ENCODE assay signal across 11 cellular contexts in genomic region chr16:13331918-13332317, GRCh38.
DNase-seq lines count a peak whose midpoint lies in the region; ATAC-seq, FAIRE-seq and TF ChIP-seq lines count a peak whose summit lies in the region.
"Had no signal": no experiment of that assay in that cellular context is flagged by ENCODE, and none has a peak within 500 bp of the region (broad histone marks: within the 10 kb centered on the region; RNA-seq: fewer than 3 reads in every experiment).

No MANE protein-coding gene starts in this region.

- in situ Hi-C loops in GM12878 (cut with MboI): no loop called here

- H3K36me3 ChIP-seq in GM23338 (ENCODE audit: insufficient read depth) (no peaks in the 10 kb centered on the region), GM12878 (ENCODE audit: control insufficient read depth in 2 of 2, insufficient read depth in 2 of 2, low read length in 1 of 2) (no peaks in the 10 kb centered on the region), hepatocyte (replicated peaks; ENCODE audit: insufficient read depth, low read depth) (no peaks in the 10 kb centered on the region)
- H3K36me3 ChIP-seq: HAP-1 had no signal

- no peak for TF ChIP-seq POLR2A in GM12878 (IDR thresholded peaks at IDR 0.05; ENCODE audit: low read depth, low read length)

- intact Hi-C loops in GM12878 (cut with micrococcal nuclease; ENCODE audit: unreplicated experiment): no loop called here
- intact Hi-C loops in activated CD4-positive, alpha-beta memory T cell treated with anti-CD3 and anti-CD28 coated beads for 36 hours (cut with micrococcal nuclease): no loop called here

- H3K4me2 ChIP-seq in GM23338: 0 out of 2 replicates have a peak overlapping the region, but pooled peaks have one; percentile 36
- no peak overlapping the region for H3K4me2 ChIP-seq in GM12878 (ENCODE audit: control insufficient read depth, insufficient read depth)
- no peak overlapping the region for H3K4me2 ChIP-seq in hepatocyte

- POLR2A ChIA-PET in GM12878 (lab: Charles Lee): no interaction called here
- POLR2A ChIA-PET in activated CD4-positive, alpha-beta memory T cell treated with anti-CD3 and anti-CD28 coated beads for 36 hours (lab: Charles Lee): no interaction called here

- H3K4me3 Mint-ChIP-seq in GM23338: no peak overlapping the region; the same call in 2 of the 3 replicates
- no peak overlapping the region for H3K4me3 Mint-ChIP-seq in activated CD4-positive, alpha-beta memory T cell treated with anti-CD3 and anti-CD28 coated beads for 36 hours

- DNase-seq in GM23338 (ENCODE audit: low spot score) (no peak), GM12878 (ENCODE audit: low read depth, low spot score) (no peak), hepatocyte (ENCODE audit: low spot score) (no peak), cerebellar cortex (ENCODE audit: low spot score) (no peak), NCI-H2227 (lab: John Stamatoyannopoulos, UW; ENCODE audit: unreplicated experiment) (no peak)
- DNase-seq in activated CD4-positive, alpha-beta memory T cell treated with anti-CD3 and anti-CD28 coated beads for 36 hours: no peak
- DNase-seq: Calu3, NCI-H1436 treated with DMSO at 0.1 percent for 48 hours had no signal

- no peak overlapping the region for H2AFZ ChIP-seq in GM23338
- H2AFZ ChIP-seq in GM12878 (ENCODE audit: control insufficient read depth, low read depth, low read length): no peak overlapping the region
- no peak overlapping the region for H2AFZ ChIP-seq in hepatocyte

- H3K4me3 ChIP-seq in GM23338 (no peak overlapping the region), GM12878 (no peak overlapping the region), hepatocyte (no peak overlapping the region)
- H3K4me3 ChIP-seq: HAP-1 had no signal

- H3K27ac Mint-ChIP-seq in GM23338: no peak overlapping the region
- H3K27ac Mint-ChIP-seq in activated CD4-positive, alpha-beta memory T cell treated with anti-CD3 and anti-CD28 coated beads for 36 hours: no peak overlapping the region

- TF ChIP-seq RAD21 in GM12878 (IDR thresholded peaks at IDR 0.05; ENCODE audit: insufficient read depth, low read depth, low read length): 0 out of 2 replicates have a peak, but pooled peaks have one; percentile 16

- H4K20me1 ChIP-seq in GM23338 (replicated peaks; ENCODE audit: insufficient read depth): no peaks in the 10 kb centered on the region
- H4K20me1 ChIP-seq in GM12878 (ENCODE audit: control insufficient read depth, insufficient read depth): no peaks in the 10 kb centered on the region
- no peaks in the 10 kb centered on the region for H4K20me1 ChIP-seq in hepatocyte (ENCODE audit: insufficient read depth, poor library complexity, severe bottlenecking)

- no peaks in the 10 kb centered on the region for H3K27me3 ChIP-seq in GM23338 (ENCODE audit: insufficient read depth)
- H3K27me3 ChIP-seq in GM12878 (replicated peaks in 1 of 2; ENCODE audit: control insufficient read depth in 2 of 2, insufficient read depth in 2 of 2, low read length in 1 of 2): no peaks in the 10 kb centered on the region
- H3K27me3 ChIP-seq in hepatocyte: no peaks in the 10 kb centered on the region

- H3K27ac ChIP-seq in C4-2B (no peak overlapping the region), GM23338 (ENCODE audit: low read depth) (no peak overlapping the region), GM12878 (ENCODE audit: control insufficient read depth, insufficient read depth) (no peak overlapping the region), hepatocyte (no peak overlapping the region)

- WGBS in GM12878 (ENCODE audit: insufficient coverage, insufficient replicate concordance, low lambda C conversion rate, missing lambda C conversion rate): 85% methylated on average over 2 of the region's 2 CpGs
- 88% methylated on average over 2 of the region's 2 CpGs for WGBS in hepatocyte (ENCODE audit: low lambda C conversion rate, missing lambda C conversion rate)

- peaks cover 18% of the 10 kb centered on the region for H3K36me3 Mint-ChIP-seq in GM23338 (ENCODE audit: low read depth)
- no peaks in the 10 kb centered on the region for H3K36me3 Mint-ChIP-seq in activated CD4-positive, alpha-beta memory T cell treated with anti-CD3 and anti-CD28 coated beads for 36 hours

- no TSS peak for BruUV-seq in GM12878 (replicated peaks; lab: Mats Ljungman, UMichigan)

- H3K79me2 ChIP-seq in GM23338 (replicated peaks; ENCODE audit: insufficient read depth): no peaks in the 10 kb centered on the region
- H3K79me2 ChIP-seq in GM12878 (ENCODE audit: control insufficient read depth, insufficient read depth, low read length): no peaks in the 10 kb centered on the region
- H3K79me2 ChIP-seq in hepatocyte: no peaks in the 10 kb centered on the region

- FAIRE-seq in GM12878 (lab: Jason Lieb, UNC): no peak

- peak; percentile 24 for TF ChIP-seq CTCF in C4-2B (conservative IDR thresholded peaks at IDR 0.05)
- TF ChIP-seq CTCF in GM23338 (conservative IDR thresholded peaks at IDR 0.05; ENCODE audit: low read depth in 2 of 2): peak; percentile 43 to 52
- peak in 1 of 3 experiments; percentile 9; a peak in 1 of 6 replicates for TF ChIP-seq CTCF in GM12878 (IDR thresholded peaks at IDR 0.05 in 2 of 3, conservative IDR thresholded peaks at IDR 0.05 in 1 of 3; ENCODE audit: control insufficient read depth in 2 of 3, extremely low read depth in 1 of 3, insufficient read depth in 1 of 3, low read depth in 3 of 3, low read length in 3 of 3)
- TF ChIP-seq CTCF in hepatocyte (IDR thresholded peaks at IDR 0.05; ENCODE audit: poor library complexity): peak; percentile 6

- H3K9me3 Mint-ChIP-seq in GM23338: no peaks in the 10 kb centered on the region; the same call in 2 of the 3 replicates
- H3K9me3 Mint-ChIP-seq in activated CD4-positive, alpha-beta memory T cell treated with anti-CD3 and anti-CD28 coated beads for 36 hours: no peaks in the 10 kb centered on the region

- SMC1A ChIA-PET in GM12878 (lab: Charles Lee; ENCODE audit: uncharacterized antibody, unreplicated experiment): no interaction called here

- CTCF ChIA-PET in GM12878 (lab: Yijun Ruan, JAX): interaction anchor here (0.8 kb wide), 1 partner anchor 8 kb away, joined by 3 read pairs; no protein-coding TSS in a partner anchor
- CTCF ChIA-PET in activated CD4-positive, alpha-beta memory T cell treated with anti-CD3 and anti-CD28 coated beads for 36 hours (lab: Charles Lee): no interaction called here

- H3K27me3 Mint-ChIP-seq in GM23338 (ENCODE audit: insufficient read depth, low read depth, poor library complexity): peaks cover 2% of the 10 kb centered on the region
- no peaks in the 10 kb centered on the region for H3K27me3 Mint-ChIP-seq in activated CD4-positive, alpha-beta memory T cell treated with anti-CD3 and anti-CD28 coated beads for 36 hours

- no peak overlapping the region for H3K9ac ChIP-seq in GM12878 (ENCODE audit: control insufficient read depth, insufficient read depth, low read length)

- H3K4me1 ChIP-seq in GM23338 (ENCODE audit: insufficient read depth): peaks cover 20% of the 10 kb centered on the region
- peaks cover 4% of the 10 kb centered on the region for H3K4me1 ChIP-seq in GM12878 (ENCODE audit: control insufficient read depth, insufficient read depth, low read length)
- H3K4me1 ChIP-seq in hepatocyte (ENCODE audit: insufficient read depth): no peaks in the 10 kb centered on the region
- H3K4me1 ChIP-seq: HAP-1 had no signal

- no peaks in the 10 kb centered on the region for H3F3A ChIP-seq in GM23338 (replicated peaks; ENCODE audit: low read depth)

- TF ChIP-seq EP300 in GM12878 (IDR thresholded peaks at IDR 0.05; ENCODE audit: borderline replicate concordance in 1 of 2, control insufficient read depth in 1 of 2, low read depth in 2 of 2, low read length in 2 of 2): no peak

- ATAC-seq in GM23338 (no peak), GM12878 (no peak), SK-N-SH treated with all-trans-retinoic acid at 6 μM for 48 hours (no peak)

- H3K4me1 Mint-ChIP-seq in GM23338: peaks cover 23% of the 10 kb centered on the region
- no peaks in the 10 kb centered on the region for H3K4me1 Mint-ChIP-seq in activated CD4-positive, alpha-beta memory T cell treated with anti-CD3 and anti-CD28 coated beads for 36 hours (ENCODE audit: low read depth)

- no peaks in the 10 kb centered on the region; the same call in none of the 3 replicates for H3K9me3 ChIP-seq in GM12878 (replicated peaks; ENCODE audit: control insufficient read depth, insufficient read depth, low read length)
- no peaks in the 10 kb centered on the region for H3K9me3 ChIP-seq in hepatocyte (ENCODE audit: low read depth)
- H3K9me3 ChIP-seq: HAP-1 had no signal

- RAD21 ChIA-PET in GM12878 (lab: Charles Lee; ENCODE audit: unreplicated experiment): no interaction called here

- H3K9me2 ChIP-seq in GM23338 (ENCODE audit: insufficient read depth): peaks cover 25% of the 10 kb centered on the region
- no peaks in the 10 kb centered on the region for H3K9me2 ChIP-seq in hepatocyte (replicated peaks; ENCODE audit: insufficient read depth)

TF ChIP-seq in GM23338, 12 proteins besides CTCF, POLR2A, EP300 and RAD21 (continues in another document):
- no peak for TF ChIP-seq ETS1 (IDR thresholded peaks at IDR 0.05)

TF ChIP-seq in SK-N-SH treated with all-trans-retinoic acid at 6 μM for 48 hours, 23 proteins besides CTCF, POLR2A, EP300 and RAD21:
- no peak for TF ChIP-seq ZNF70 (CRISPR knock-in tag; IDR thresholded peaks at IDR 0.05)
- TF ChIP-seq ESRRG (CRISPR knock-in tag; IDR thresholded peaks at IDR 0.05): no peak
- no peak for TF ChIP-seq ZC3H10 (CRISPR knock-in tag; IDR thresholded peaks at IDR 0.05)
- TF ChIP-seq ZNF565 (CRISPR knock-in tag; conservative IDR thresholded peaks at IDR 0.05; ENCODE audit: low read depth): no peak
- TF ChIP-seq ZFP30 (CRISPR knock-in tag; IDR thresholded peaks at IDR 0.05): no peak
